Comparison of ENCODE assay signal across 35 cellular contexts in genomic region chr4:153384160-153384559, GRCh38. TPM values are rescaled to one million over a fixed set of nuclear protein-coding genes. Genes with fewer than 3 reads are reported as not detected.
"Had no signal": no experiment of that assay in that cellular context is flagged by ENCODE, and none has a peak within 500 bp of the region (broad histone marks: within the 10 kb centered on the region; RNA-seq: fewer than 3 reads in every experiment).

No MANE protein-coding gene starts in this region.

- H3K9me3 ChIP-seq: adrenal gland, body of pancreas, breast epithelium had no signal

- H3K36me3 ChIP-seq: adrenal gland, brain microvascular endothelial cell, breast epithelium had no signal

- ATAC-seq: activated CD8-positive, alpha-beta T cell treated with anti-CD3 and anti-CD28 coated beads for 36 hours; activated naive CD4-positive, alpha-beta T cell treated with anti-CD3 and anti-CD28 coated beads, Interleukin-2, amount 50 U/mL, for 72 hours; activated T-cell treated with anti-CD3 and anti-CD28 coated beads, Interleukin-2, amount 50 U/mL, for 4 hours; activated T-cell treated with anti-CD3 and anti-CD28 coated beads, Interleukin-2, amount 50 U/mL, for 72 hours; activated T-helper 17 cell treated with anti-CD3 and anti-CD28 coated beads, Interleukin-2, amount 50 U/mL, for 72 hours; body of pancreas had no signal

- H3K27ac ChIP-seq: adrenal gland, body of pancreas, brain microvascular endothelial cell, breast epithelium, VCaP had no signal

- H3K4me3 ChIP-seq: adrenal gland, body of pancreas, breast epithelium had no signal

- H3K4me1 ChIP-seq: adrenal gland, body of pancreas, breast epithelium had no signal

- H3K27me3 ChIP-seq: adrenal gland, body of pancreas, brain microvascular endothelial cell, breast epithelium had no signal

- DNase-seq: activated B cell treated with CpG ODN at 0.5 μM for 24 hours; activated CD4-positive, alpha-beta memory T cell treated with anti-CD3 and anti-CD28 coated beads for 36 hours; activated CD4-positive, alpha-beta T cell treated with anti-CD3 and anti-CD28 coated beads for 4 hours; activated CD4-positive, alpha-beta T cell treated with anti-CD3 and anti-CD28 coated beads, Interleukin-2, amount 10 ng/mL, durations not matched to agents 24 days and 14 days; activated CD4-positive, alpha-beta T cell treated with anti-CD3 and anti-CD28 coated beads, Interleukin-2, amount 50 U/mL, for 1 hour; activated CD4-positive, alpha-beta T cell treated with anti-CD3 and anti-CD28 coated beads, Interleukin-2, amount 50 U/mL, for 4 hours; activated CD4-positive, CD25-positive, alpha-beta regulatory T cell treated with anti-CD3 and anti-CD28 coated beads, Interleukin-2, amount 50 U/mL, for 72 hours; activated CD8-positive, alpha-beta memory T cell treated with anti-CD3 and anti-CD28 coated beads, Interleukin-2, amount 50 U/mL, for 4 hours; activated CD8-positive, alpha-beta T cell treated with anti-CD3 and anti-CD28 coated beads for 36 hours; activated effector memory CD4-positive, alpha-beta T cell treated with anti-CD3 and anti-CD28 coated beads, Interleukin-2, amount 50 U/mL, for 16 hours; activated gamma-delta T cell treated with Interleukin-2 at 50 U/mL for 16 hours; activated naive CD4-positive, alpha-beta T cell; activated naive CD4-positive, alpha-beta T cell treated with anti-CD3 and anti-CD28 coated beads for 36 hours; activated naive CD4-positive, alpha-beta T cell treated with anti-CD3 and anti-CD28 coated beads, Interleukin-2, amount 50 U/mL, for 16 hours; activated naive CD8-positive, alpha-beta T cell treated with anti-CD3 and anti-CD28 coated beads for 36 hours; activated T-cell treated with anti-CD3 and anti-CD28 coated beads for 4 hours; activated T-cell treated with anti-CD3 and anti-CD28 coated beads, Interleukin-2, amount 50 U/mL, for 1 hour; activated T-cell treated with anti-CD3 and anti-CD28 coated beads, Interleukin-2, amount 50 U/mL, for 4 hours; activated T-cell treated with anti-CD3 and anti-CD28 coated beads, Interleukin-2, amount 50 U/mL, for 72 hours; adrenal gland; amniotic stem cell; aorta; body of pancreas; brain microvascular endothelial cell; central memory CD4-positive, alpha-beta T cell; T-helper 1 cell; T-helper 2 cell; T-helper 9 cell had no signal

- FAIRE-seq: astrocyte, TTC549 had no signal

RNA-seq across cellular contexts. Expression of gene MND1, which starts 39.7 kb away (rescaled TPM):
- total RNA-seq: cardiac septum had no signal
